In the genomic region with DNA sequence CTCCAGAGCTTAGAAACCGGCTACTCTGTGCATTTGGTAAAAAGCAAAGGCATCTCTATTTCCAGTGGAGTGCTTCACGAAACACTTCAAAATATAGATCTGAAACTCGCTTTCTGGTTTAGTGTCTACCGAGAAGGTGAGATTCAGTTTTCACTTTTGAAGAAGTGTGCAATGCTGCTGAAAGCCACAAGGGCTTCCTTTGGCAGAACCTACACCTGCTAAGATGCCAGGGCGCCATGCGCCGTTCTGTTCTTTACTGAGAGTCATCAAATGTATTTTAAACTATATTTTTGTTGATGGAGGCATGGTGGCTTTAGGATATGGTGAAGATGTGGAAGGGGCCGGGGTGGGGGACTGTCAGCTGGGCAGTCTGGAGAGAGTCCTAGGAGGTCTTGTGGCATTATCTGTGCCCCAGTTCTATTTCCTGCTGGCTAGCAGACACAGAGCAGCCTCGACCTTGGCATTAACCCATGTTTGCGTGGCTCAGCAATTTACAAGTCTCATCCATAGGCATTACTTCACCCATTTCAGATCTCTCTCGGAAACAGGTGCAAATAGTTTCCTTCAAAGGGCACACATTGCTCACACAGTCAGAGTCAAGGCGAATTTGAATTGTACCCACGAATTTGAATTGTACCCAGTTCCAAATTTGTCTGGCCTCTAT, we compare ENCODE assay signal across 8 cellular contexts. TPM values are rescaled to one million over a fixed set of nuclear protein-coding genes. Genes with fewer than 3 reads are reported as not detected.
DNase-seq lines count a peak whose midpoint lies in the region; ATAC-seq, FAIRE-seq and TF ChIP-seq lines count a peak whose summit lies in the region.

No MANE protein-coding gene starts in this region.

- peaks cover 7% of the 10 kb centered on the region for H3K4me1 Mint-ChIP-seq in astrocyte (ENCODE audit: low read depth, unreplicated experiment)
- H3K4me1 Mint-ChIP-seq in stimulated activated effector memory CD8-positive, alpha-beta T cell treated with anti-CD3 and anti-CD28 coated beads, Interleukin-12 subunit alpha, Interleukin-12 subunit beta, amount 100 ng/mL, for 72 hours, result peaks cover 52% of the 10 kb centered on the region

- H3K4me3 ChIP-seq in GM12875 (ENCODE audit: low read depth, low read length) (no peak overlapping the region), astrocyte (ENCODE audit: insufficient read depth, low read depth, low read length) (no peak overlapping the region)

- peaks cover 9% of the 10 kb centered on the region for H3K4me1 ChIP-seq in astrocyte (ENCODE audit: insufficient read depth, low read length)

- H3K79me2 ChIP-seq in astrocyte (ENCODE audit: insufficient read depth, low read length), result no peaks in the 10 kb centered on the region

- no peak overlapping the region for H3K27ac ChIP-seq in astrocyte (ENCODE audit: low read depth, low read length)

- no peaks in the 10 kb centered on the region for H3K36me3 ChIP-seq in astrocyte (ENCODE audit: insufficient read depth, low read length)

- ATAC-seq in GM19455 (IDR thresholded peaks at IDR 0.05; ENCODE audit: unreplicated experiment), result peak; percentile 88
- peak; percentile 94 for ATAC-seq in HG03354 (IDR thresholded peaks at IDR 0.05; ENCODE audit: poor library complexity, severe bottlenecking, unreplicated experiment)
- ATAC-seq in stimulated activated effector memory CD8-positive, alpha-beta T cell treated with anti-CD3 and anti-CD28 coated beads, Interleukin-12 subunit alpha, Interleukin-12 subunit beta, amount 100 ng/mL, for 72 hours, result peak; percentile 81

- H3K4me2 ChIP-seq in astrocyte (ENCODE audit: low read length), result no peak overlapping the region

- no peak for FAIRE-seq in astrocyte (lab: Jason Lieb, UNC)

- peaks cover 2% of the 10 kb centered on the region for H3K36me3 Mint-ChIP-seq in astrocyte (ENCODE audit: low read depth, unreplicated experiment)
- no peaks in the 10 kb centered on the region for H3K36me3 Mint-ChIP-seq in stimulated activated effector memory CD8-positive, alpha-beta T cell treated with anti-CD3 and anti-CD28 coated beads, Interleukin-12 subunit alpha, Interleukin-12 subunit beta, amount 100 ng/mL, for 72 hours

- H3K9ac ChIP-seq in astrocyte (ENCODE audit: low read length), result no peak overlapping the region

- peak overlapping the region; percentile 41 for H3K27ac Mint-ChIP-seq in astrocyte (ENCODE audit: unreplicated experiment)
- H3K27ac Mint-ChIP-seq in stimulated activated effector memory CD8-positive, alpha-beta T cell treated with anti-CD3 and anti-CD28 coated beads, Interleukin-12 subunit alpha, Interleukin-12 subunit beta, amount 100 ng/mL, for 72 hours, result no peak overlapping the region

- no peaks in the 10 kb centered on the region for H3K9me3 ChIP-seq in astrocyte (ENCODE audit: insufficient read depth, low read depth, low read length)

- H2AFZ ChIP-seq in astrocyte (ENCODE audit: low read depth, low read length), result no peak overlapping the region

- H3K27me3 ChIP-seq in astrocyte (ENCODE audit: insufficient read depth, low read length), result peaks cover 24% of the 10 kb centered on the region

- H3K27me3 Mint-ChIP-seq in astrocyte (ENCODE audit: low read depth, unreplicated experiment), result peaks cover 43% of the 10 kb centered on the region

- H3K4me3 Mint-ChIP-seq in astrocyte (ENCODE audit: unreplicated experiment), result no peak overlapping the region
- peak overlapping the region; percentile 45 for H3K4me3 Mint-ChIP-seq in stimulated activated effector memory CD8-positive, alpha-beta T cell treated with anti-CD3 and anti-CD28 coated beads, Interleukin-12 subunit alpha, Interleukin-12 subunit beta, amount 100 ng/mL, for 72 hours

- DNase-seq in astrocyte (ENCODE audit: low read depth) (no peak), Ammon's horn (ENCODE audit: low spot score) (no peak), NCI-H1436 (lab: John Stamatoyannopoulos, UW) (no peak), NCI-H1436 treated with DMSO at 0.1 percent for 48 hours (lab: John Stamatoyannopoulos, UW) (no peak)
- DNase-seq in stimulated activated effector memory CD8-positive, alpha-beta T cell treated with anti-CD3 and anti-CD28 coated beads, Interleukin-12 subunit alpha, Interleukin-12 subunit beta, amount 100 ng/mL, for 72 hours (ENCODE audit: low spot score in 2 of 2), result peak in 1 of 2 donors; percentile 54

- TF ChIP-seq CTCF in GM12875 (IDR thresholded peaks at IDR 0.05; ENCODE audit: borderline replicate concordance, insufficient read depth, low read depth, low read length) (peak; percentile 67; the same call in 1 of the 2 replicates), astrocyte (IDR thresholded peaks at IDR 0.05; ENCODE audit: insufficient read depth, low read depth, low read length) (peak; percentile 11)

- H3K9me3 Mint-ChIP-seq in astrocyte (ENCODE audit: unreplicated experiment), result peaks cover 3% of the 10 kb centered on the region
- H3K9me3 Mint-ChIP-seq in stimulated activated effector memory CD8-positive, alpha-beta T cell treated with anti-CD3 and anti-CD28 coated beads, Interleukin-12 subunit alpha, Interleukin-12 subunit beta, amount 100 ng/mL, for 72 hours, result no peaks in the 10 kb centered on the region

- H4K20me1 ChIP-seq in astrocyte (ENCODE audit: insufficient read depth, low read length), result no peaks in the 10 kb centered on the region

RNA-seq across cellular contexts. Expression of a gene that starts 46.7 kb away (rescaled TPM):
- 0.19 and 1.6 TPM in 2 replicates for total RNA-seq in astrocyte

RNA-seq across cellular contexts. Expression of a gene that starts 52.4 kb away (rescaled TPM):
- 346 and 358 TPM in 2 replicates for total RNA-seq in astrocyte
